Comparison of ENCODE assay signal across 7 cellular contexts in genomic region chr2:116510117-116510671, GRCh38.
DNase-seq lines count a peak whose midpoint lies in the region; ATAC-seq and TF ChIP-seq lines count a peak whose summit lies in the region.

No MANE protein-coding gene starts in this region.

- no peaks in the 10 kb centered on the region for H3K9me3 Mint-ChIP-seq in osteocyte (ENCODE audit: unreplicated experiment)

- no peaks in the 10 kb centered on the region for H3K36me3 Mint-ChIP-seq in osteocyte (ENCODE audit: unreplicated experiment)

- H2AFZ ChIP-seq in GM23248, result no peak overlapping the region

- no peaks in the 10 kb centered on the region for H3K27me3 Mint-ChIP-seq in osteocyte (ENCODE audit: unreplicated experiment)

- no peaks in the 10 kb centered on the region for H4K20me1 ChIP-seq in GM23248 (ENCODE audit: insufficient read depth)

- ATAC-seq in HG02973 (IDR thresholded peaks at IDR 0.05; ENCODE audit: unreplicated experiment), result no peak

- H3K9me2 ChIP-seq in GM23248 (ENCODE audit: insufficient read depth), result no peaks in the 10 kb centered on the region

- peak; percentile 49 for TF ChIP-seq CTCF in osteocyte (IDR thresholded peaks at IDR 0.05)

- no peaks in the 10 kb centered on the region for H3K9me3 ChIP-seq in GM23248 (ENCODE audit: low read depth)

- no peaks in the 10 kb centered on the region for H3F3A ChIP-seq in GM23248 (ENCODE audit: insufficient read depth)

- no peak overlapping the region for H3K4me3 ChIP-seq in GM23248

- H3K4me2 ChIP-seq in GM23248 (ENCODE audit: unreplicated experiment), result no peak overlapping the region

- H3K36me3 ChIP-seq in GM23248 (ENCODE audit: low read depth), result no peaks in the 10 kb centered on the region

- WGBS in GM23248 (ENCODE audit: low coverage in 1 of 2, low lambda C conversion rate in 2 of 2, missing lambda C conversion rate in 2 of 2), 2 experiments, result 21 to 42% methylated on average over 2 to 3 of the region's 3 CpGs

- no peaks in the 10 kb centered on the region for H3K27me3 ChIP-seq in GM23248 (replicated peaks; ENCODE audit: insufficient read depth)

- H3K9ac ChIP-seq in GM23248, result no peak overlapping the region

- no peak overlapping the region for H3K4me3 Mint-ChIP-seq in osteocyte (ENCODE audit: unreplicated experiment)

- in situ Hi-C loops in GM23248 (cut with MboI), result no loop called here

- DNase-seq in GM23248, result peak; percentile 11
- DNase-seq in NCI-H1694 treated with DMSO at 0.1 percent for 48 hours (lab: John Stamatoyannopoulos, UW), result peak; percentile 30
- DNase-seq in amniotic epithelial cell (ENCODE audit: low read depth), result peak; percentile 1
- DNase-seq in osteocyte (ENCODE audit: extremely low spot score, unreplicated experiment), result no peak
- no peak for DNase-seq in NCI-H1930 (lab: John Stamatoyannopoulos, UW)
- no peak for DNase-seq in NK-92 (lab: John Stamatoyannopoulos, UW; ENCODE audit: unreplicated experiment)

- no peaks in the 10 kb centered on the region for H3K4me1 ChIP-seq in GM23248 (ENCODE audit: insufficient read depth)

- no peak overlapping the region for H3K27ac Mint-ChIP-seq in osteocyte (ENCODE audit: unreplicated experiment)

- H3K27ac ChIP-seq in GM23248, result no peak overlapping the region

- no peaks in the 10 kb centered on the region for H3K4me1 Mint-ChIP-seq in osteocyte (ENCODE audit: unreplicated experiment)

- no peaks in the 10 kb centered on the region for H3K79me2 ChIP-seq in GM23248 (ENCODE audit: insufficient read depth)

Comparison
In these comparisons a context has a peak if more than half of its experiments do, and no peak if none do; other contexts are left out.
1. DNase-seq: peak in GM23248 (single experiment), NCI-H1694 treated with DMSO at 0.1 percent for 48 hours (single experiment) and amniotic epithelial cell (single experiment); none in osteocyte (single experiment), NCI-H1930 (0 of 2) and NK-92 (single experiment).